Comparison of ENCODE assay signal across 1 cellular context in genomic region chr6:72624557-72625160, GRCh38.
A peak's percentile ranks its signal among the peaks of the same experiment; 100 is the strongest.
TF ChIP-seq lines count a peak whose summit lies in the region.

No MANE protein-coding gene starts in this region.

TF ChIP-seq in K562, 482 proteins besides CTCF, POLR2A, EP300 and RAD21 (continued from another document):
- TF ChIP-seq ARID3A (IDR thresholded peaks at IDR 0.05; ENCODE audit: borderline replicate concordance, low read depth, low read length), result peak; percentile 73; the same call in 1 of the 2 replicates
- no peak for TF ChIP-seq HLTF (IDR thresholded peaks at IDR 0.05)
- no peak for TF ChIP-seq XRCC4 (IDR thresholded peaks at IDR 0.05; ENCODE audit: extremely low read depth, insufficient read depth, insufficient read length)
- no peak for TF ChIP-seq ZZZ3 (IDR thresholded peaks at IDR 0.05)
- TF ChIP-seq POLR3A (IDR thresholded peaks at IDR 0.05; ENCODE audit: borderline replicate concordance, extremely low read depth, insufficient read depth, insufficient read length), result no peak
- TF ChIP-seq THRB (CRISPR knock-in tag; conservative IDR thresholded peaks at IDR 0.05), result no peak
- peak in 1 of 3 experiments; percentile 47 for TF ChIP-seq YY1 (IDR thresholded peaks at IDR 0.05; ENCODE audit: borderline replicate concordance in 1 of 3, control insufficient read depth in 1 of 3, extremely low read depth in 1 of 3, insufficient read depth in 3 of 3, insufficient read length in 1 of 3, insufficient replicate concordance in 2 of 3, low read depth in 1 of 3, low read length in 2 of 3)
- no peak for TF ChIP-seq ZNF740 (CRISPR knock-in tag; IDR thresholded peaks at IDR 0.05)
- no peak for TF ChIP-seq ZNF740 (tag; IDR thresholded peaks at IDR 0.05)
- 0 out of 4 replicates have a peak, but pooled peaks of 1 of the 2 experiments have one; percentile 11 for TF ChIP-seq RCOR1 (IDR thresholded peaks at IDR 0.05; ENCODE audit: borderline replicate concordance in 1 of 2, low read depth in 2 of 2, low read length in 2 of 2)
- TF ChIP-seq HMG20B (CRISPR knock-in tag; IDR thresholded peaks at IDR 0.05), result no peak
- no peak for TF ChIP-seq OTX1 (CRISPR knock-in tag; IDR thresholded peaks at IDR 0.05)
- no peak for TF ChIP-seq C11orf30 (IDR thresholded peaks at IDR 0.05; ENCODE audit: low read depth)
- peak; percentile 11 for TF ChIP-seq DACH1 (IDR thresholded peaks at IDR 0.05; ENCODE audit: partially characterized antibody)
- TF ChIP-seq E2F8 (IDR thresholded peaks at IDR 0.05; ENCODE audit: low read depth, partially characterized antibody), result no peak
- no peak for TF ChIP-seq PML (IDR thresholded peaks at IDR 0.05; ENCODE audit: low read length)
- TF ChIP-seq KLF6 (CRISPR knock-in tag; IDR thresholded peaks at IDR 0.05; ENCODE audit: borderline replicate concordance), result no peak
- no peak for TF ChIP-seq CBX3 (IDR thresholded peaks at IDR 0.05; ENCODE audit: borderline replicate concordance in 1 of 2, low read length in 2 of 2)
- TF ChIP-seq, protein P1, sequence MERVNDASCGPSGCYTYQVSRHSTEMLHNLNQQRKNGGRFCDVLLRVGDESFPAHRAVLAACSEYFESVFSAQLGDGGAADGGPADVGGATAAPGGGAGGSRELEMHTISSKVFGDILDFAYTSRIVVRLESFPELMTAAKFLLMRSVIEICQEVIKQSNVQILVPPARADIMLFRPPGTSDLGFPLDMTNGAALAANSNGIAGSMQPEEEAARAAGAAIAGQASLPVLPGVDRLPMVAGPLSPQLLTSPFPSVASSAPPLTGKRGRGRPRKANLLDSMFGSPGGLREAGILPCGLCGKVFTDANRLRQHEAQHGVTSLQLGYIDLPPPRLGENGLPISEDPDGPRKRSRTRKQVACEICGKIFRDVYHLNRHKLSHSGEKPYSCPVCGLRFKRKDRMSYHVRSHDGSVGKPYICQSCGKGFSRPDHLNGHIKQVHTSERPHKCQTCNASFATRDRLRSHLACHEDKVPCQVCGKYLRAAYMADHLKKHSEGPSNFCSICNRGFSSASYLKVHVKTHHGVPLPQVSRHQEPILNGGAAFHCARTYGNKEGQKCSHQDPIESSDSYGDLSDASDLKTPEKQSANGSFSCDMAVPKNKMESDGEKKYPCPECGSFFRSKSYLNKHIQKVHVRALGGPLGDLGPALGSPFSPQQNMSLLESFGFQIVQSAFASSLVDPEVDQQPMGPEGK (CRISPR knock-in tag; IDR thresholded peaks at IDR 0.05; ENCODE audit: borderline replicate concordance), result no peak
- no peak for TF ChIP-seq ELF2 (CRISPR knock-in tag; IDR thresholded peaks at IDR 0.05)
- no peak for TF ChIP-seq HBP1 (CRISPR knock-in tag; IDR thresholded peaks at IDR 0.05)
- no peak for TF ChIP-seq ARID4B (CRISPR knock-in tag; IDR thresholded peaks at IDR 0.05)
- no peak for TF ChIP-seq ZNF780A (CRISPR knock-in tag; IDR thresholded peaks at IDR 0.05)
- no peak for TF ChIP-seq CREB1 (IDR thresholded peaks at IDR 0.05)
- no peak for TF ChIP-seq CREB1 (CRISPR knock-in tag; IDR thresholded peaks at IDR 0.05)
- no peak for TF ChIP-seq RFX7 (CRISPR knock-in tag; IDR thresholded peaks at IDR 0.05)
- TF ChIP-seq, protein P2, sequence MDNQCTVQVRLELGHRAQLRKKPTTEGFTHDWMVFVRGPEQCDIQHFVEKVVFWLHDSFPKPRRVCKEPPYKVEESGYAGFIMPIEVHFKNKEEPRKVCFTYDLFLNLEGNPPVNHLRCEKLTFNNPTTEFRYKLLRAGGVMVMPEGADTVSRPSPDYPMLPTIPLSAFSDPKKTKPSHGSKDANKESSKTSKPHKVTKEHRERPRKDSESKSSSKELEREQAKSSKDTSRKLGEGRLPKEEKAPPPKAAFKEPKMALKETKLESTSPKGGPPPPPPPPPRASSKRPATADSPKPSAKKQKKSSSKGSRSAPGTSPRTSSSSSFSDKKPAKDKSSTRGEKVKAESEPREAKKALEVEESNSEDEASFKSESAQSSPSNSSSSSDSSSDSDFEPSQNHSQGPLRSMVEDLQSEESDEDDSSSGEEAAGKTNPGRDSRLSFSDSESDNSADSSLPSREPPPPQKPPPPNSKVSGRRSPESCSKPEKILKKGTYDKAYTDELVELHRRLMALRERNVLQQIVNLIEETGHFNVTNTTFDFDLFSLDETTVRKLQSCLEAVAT (IDR thresholded peaks at IDR 0.05), result no peak
- TF ChIP-seq ZKSCAN3 (CRISPR knock-in tag; IDR thresholded peaks at IDR 0.05), result no peak
- no peak for TF ChIP-seq NFATC3 (IDR thresholded peaks at IDR 0.05)
- TF ChIP-seq LARP7 (IDR thresholded peaks at IDR 0.05), result no peak
- TF ChIP-seq ZNF778 (CRISPR knock-in tag; IDR thresholded peaks at IDR 0.05), result 0 out of 2 replicates have a peak, but pooled peaks have one; percentile 33
- TF ChIP-seq BCL6 (CRISPR knock-in tag; IDR thresholded peaks at IDR 0.05), result no peak
- TF ChIP-seq JUND (IDR thresholded peaks at IDR 0.05; ENCODE audit: borderline replicate concordance, low read depth, low read length), result no peak
- TF ChIP-seq JUND (tag; IDR thresholded peaks at IDR 0.05; ENCODE audit: borderline replicate concordance, low read depth, low read length), result no peak
- TF ChIP-seq RUNX1 (IDR thresholded peaks at IDR 0.05; ENCODE audit: low read depth), result no peak
- no peak for TF ChIP-seq THAP7 (CRISPR knock-in tag; IDR thresholded peaks at IDR 0.05)
